ENCODE assay signal across 22 cellular contexts in genomic region chr6:87287251-87287650, GRCh38. TPM values are rescaled to one million over a fixed set of nuclear protein-coding genes. Genes with fewer than 3 reads are reported as not detected.
"Had no signal": no experiment of that assay in that cellular context is flagged by ENCODE, and none has a peak within 500 bp of the region (broad histone marks: within the 10 kb centered on the region; RNA-seq: fewer than 3 reads in every experiment).

No MANE protein-coding gene starts in this region.

- H3K4me1 Mint-ChIP-seq: activated CD4-positive, alpha-beta T cell treated with anti-CD3 and anti-CD28 coated beads, Interleukin-2, amount 10 ng/mL, durations not matched to agents 24 days and 14 days; neural crest cell had no signal

- H3K27me3 ChIP-seq: cardiac muscle cell, heart left ventricle, pancreas, tibial nerve, uterus had no signal

- H3K4me1 ChIP-seq: esophagus squamous epithelium, heart left ventricle, tibial nerve, uterus had no signal

- H3K9me3 Mint-ChIP-seq: activated CD4-positive, alpha-beta T cell treated with anti-CD3 and anti-CD28 coated beads, Interleukin-2, amount 10 ng/mL, durations not matched to agents 24 days and 14 days; activated T-helper 1 cell treated with anti-CD3 and anti-CD28 coated beads, Interleukin-12 subunit alpha, Interleukin-12 subunit beta, Interleukin-2, Interleukin-4 antibody, amounts not matched to agents 30 ng/mL and 10 ng/mL and 1 ng/mL, durations not matched to agents 14 hours and 24 hours and 36 hours; T-helper 2 cell treated with Interferon-gamma antibody and Interleukin-4, amounts not matched to agents 5 μg/mL and 100 μg/mL, for 36 hours had no signal

- H3K4me3 Mint-ChIP-seq: activated CD4-positive, alpha-beta T cell treated with anti-CD3 and anti-CD28 coated beads, Interleukin-2, amount 10 ng/mL, durations not matched to agents 24 days and 14 days; activated T-helper 1 cell treated with anti-CD3 and anti-CD28 coated beads, Interleukin-12 subunit alpha, Interleukin-12 subunit beta, Interleukin-2, Interleukin-4 antibody, amounts not matched to agents 30 ng/mL and 10 ng/mL and 1 ng/mL, durations not matched to agents 14 hours and 24 hours and 36 hours; neural crest cell; T-helper 2 cell treated with Interferon-gamma antibody and Interleukin-4, amounts not matched to agents 5 μg/mL and 100 μg/mL, for 36 hours had no signal

- H3K4me3 ChIP-seq: cardiac muscle cell, esophagus squamous epithelium, heart left ventricle, lung, pancreas, tibial nerve, uterus had no signal

- H3K9me3 ChIP-seq: esophagus squamous epithelium, heart left ventricle, pancreas, tibial nerve, uterus had no signal

- H3K27ac Mint-ChIP-seq: activated CD4-positive, alpha-beta T cell treated with anti-CD3 and anti-CD28 coated beads, Interleukin-2, amount 10 ng/mL, durations not matched to agents 24 days and 14 days; activated T-helper 1 cell treated with anti-CD3 and anti-CD28 coated beads, Interleukin-12 subunit alpha, Interleukin-12 subunit beta, Interleukin-2, Interleukin-4 antibody, amounts not matched to agents 30 ng/mL and 10 ng/mL and 1 ng/mL, durations not matched to agents 14 hours and 24 hours and 36 hours; T-helper 2 cell treated with Interferon-gamma antibody and Interleukin-4, amounts not matched to agents 5 μg/mL and 100 μg/mL, for 36 hours had no signal

- H3K27ac ChIP-seq: cardiac muscle cell, esophagus squamous epithelium, heart left ventricle, pancreas, tibial nerve, uterus had no signal

- H3K36me3 ChIP-seq: cardiac muscle cell, esophagus squamous epithelium, heart left ventricle, pancreas, tibial nerve, uterus had no signal

- DNase-seq: activated CD4-positive, alpha-beta T cell treated with anti-CD3 and anti-CD28 coated beads, Interleukin-2, amount 10 ng/mL, durations not matched to agents 24 days and 14 days; activated CD4-positive, CD25-positive, alpha-beta regulatory T cell; activated CD8-positive, alpha-beta memory T cell treated with anti-CD3 and anti-CD28 coated beads for 24 hours; activated naive CD4-positive, alpha-beta T cell treated with Interleukin-2 at 50 U/mL for 16 hours; aorta; esophagus squamous epithelium; heart left ventricle; midbrain; pancreas; stimulated activated CD4-positive, alpha-beta T cell treated with anti-CD3 and anti-CD28 coated beads, Interleukin-4, amount 100 ng/mL, for 24 hours; stimulated activated naive CD4-positive, alpha-beta T cell; uterus had no signal

RNA-seq across cellular contexts. Expression of gene GJB7, which starts 41.8 kb away (rescaled TPM):
- total RNA-seq: activated CD4-positive, alpha-beta T cell treated with anti-CD3 and anti-CD28 coated beads, Interleukin-2, amount 10 ng/mL, durations not matched to agents 24 days and 14 days; activated T-helper 1 cell treated with anti-CD3 and anti-CD28 coated beads, Interleukin-12 subunit alpha, Interleukin-12 subunit beta, Interleukin-2, Interleukin-4 antibody, amounts not matched to agents 30 ng/mL and 10 ng/mL and 1 ng/mL, durations not matched to agents 14 hours and 24 hours and 36 hours; aorta; cardiac muscle cell; esophagus squamous epithelium; frontal cortex; heart left ventricle; pancreas; renal cortical epithelial cell; skeletal muscle tissue; subcutaneous adipose tissue; tibial nerve had no signal
- polyA plus RNA-seq: aorta, cardiac muscle cell, heart left ventricle, pancreas had no signal
